In genomic region chr17:8668181-8668740, GRCh38 we compare ENCODE assay signal across 23 cellular contexts.
"Had no signal": no experiment of that assay in that cellular context is flagged by ENCODE, and none has a peak within 500 bp of the region (broad histone marks: within the 10 kb centered on the region; RNA-seq: fewer than 3 reads in every experiment).

No MANE protein-coding gene starts in this region.

- H3K9me3 ChIP-seq: esophagus muscularis mucosa, psoas muscle, sigmoid colon, stomach, upper lobe of left lung, vagina had no signal

- H3K36me3 ChIP-seq: esophagus muscularis mucosa, sigmoid colon, stomach, upper lobe of left lung, vagina had no signal

- H2AFZ ChIP-seq: hepatocyte had no signal

- H3K27ac ChIP-seq: dorsolateral prefrontal cortex, epithelial cell of prostate, esophagus muscularis mucosa, hepatocyte, psoas muscle, sigmoid colon, skin epidermis, stomach, upper lobe of left lung, vagina had no signal

- H3K79me2 ChIP-seq: hepatocyte had no signal

- DNase-seq: cerebellar nuclear complex; dorsolateral prefrontal cortex; effector CD8-positive, alpha-beta T cell; foreskin fibroblast; head of caudate nucleus; left colon; left ventricle myocardium superior; naive thymus-derived CD4-positive, alpha-beta T cell; nephron progenitor cell; psoas muscle; sigmoid colon; stimulated activated CD4-positive, alpha-beta T cell treated with anti-CD3 and anti-CD28 coated beads, Interleukin-12 subunit alpha, Interleukin-12 subunit beta, amount 100 ng/mL, for 4 hours; stimulated activated naive CD4-positive, alpha-beta T cell; stomach; substantia nigra; upper lobe of left lung had no signal

- H3K4me2 ChIP-seq: hepatocyte had no signal

- H3K4me1 ChIP-seq: esophagus muscularis mucosa, psoas muscle, sigmoid colon, stomach, vagina had no signal

- H3K27me3 ChIP-seq: hepatocyte, sigmoid colon, upper lobe of left lung, vagina had no signal

- H3K4me3 ChIP-seq: coronary artery, dorsolateral prefrontal cortex, esophagus muscularis mucosa, hepatocyte, lung, psoas muscle, sigmoid colon, skin epidermis, stomach, upper lobe of left lung, vagina had no signal

- ATAC-seq: left colon; left ventricle myocardium superior; naive thymus-derived CD4-positive, alpha-beta T cell; psoas muscle had no signal
